10 cellular contexts compared by ENCODE assay signal in genomic region chr14:49583629-49584028, GRCh38. TPM values are rescaled to one million over a fixed set of nuclear protein-coding genes. Genes with fewer than 3 reads are reported as not detected.
A peak's percentile ranks its signal among the peaks of the same experiment; 100 is the strongest.
DNase-seq lines count a peak whose midpoint lies in the region; ATAC-seq and TF ChIP-seq lines count a peak whose summit lies in the region.
"Had no signal": no experiment of that assay in that cellular context is flagged by ENCODE, and none has a peak within 500 bp of the region (broad histone marks: within the 10 kb centered on the region; RNA-seq: fewer than 3 reads in every experiment).

No MANE protein-coding gene starts in this region.

- H3K36me3 ChIP-seq in Karpas-422 (ENCODE audit: insufficient read depth, low read length) (peaks cover 35% of the 10 kb centered on the region), mammary epithelial cell (ENCODE audit: insufficient read depth, low read length) (peaks cover 24% of the 10 kb centered on the region)

- CTCF ChIA-PET in mammary epithelial cell (lab: Charles Lee; ENCODE audit: low non-redundant PET) (no interaction called here), GM10248 (lab: Yijun Ruan, JAX) (interaction anchor here (1.3 kb wide), 1 partner anchor 269 kb away, joined by 5 read pairs; the partner anchor contains the start of gene NEMF)

- in situ Hi-C loops in mammary epithelial cell (cut with MboI; ENCODE audit: low sequenced_read_pairs in 2 of 2) = no loop called here

- no peaks in the 10 kb centered on the region for H3K27me3 Mint-ChIP-seq in nephron (ENCODE audit: low read depth)

- POLR2A ChIA-PET in GM10248 (lab: Yijun Ruan, JAX) = interaction anchor here (0.8 kb wide), 1 partner anchor 37 kb away, joined by 4 read pairs; the partner anchor contains the start of genes MGAT2 and RPL36AL

- H4K20me1 ChIP-seq in Karpas-422 (ENCODE audit: insufficient read depth, low read depth, low read length) (peaks cover 44% of the 10 kb centered on the region), mammary epithelial cell (ENCODE audit: insufficient read depth, low read length) (peaks cover 7% of the 10 kb centered on the region)

- dilution Hi-C loops in mammary epithelial cell (cut with HindIII; ENCODE audit: low sequenced_read_pairs) = no loop called here

- intact Hi-C loops in mammary epithelial cell (cut with micrococcal nuclease) = loop anchor here (2.0 kb wide), 1 partner anchor 71 kb away; no protein-coding TSS in a partner anchor

- H3K9me3 ChIP-seq in Karpas-422 (ENCODE audit: low read length) (no peaks in the 10 kb centered on the region), mammary epithelial cell (replicated peaks; ENCODE audit: insufficient read depth, low read length) (no peaks in the 10 kb centered on the region)

- H3K4me3 Mint-ChIP-seq in nephron = peak overlapping the region; percentile 86 to 95 (median 94)

- peaks cover 47% of the 10 kb centered on the region for H3K36me3 Mint-ChIP-seq in nephron (ENCODE audit: low read depth)

- no peak for TF ChIP-seq CTCF in mammary epithelial cell (conservative IDR thresholded peaks at IDR 0.05 in 1 of 2, IDR thresholded peaks at IDR 0.05 in 1 of 2; ENCODE audit: extremely low read depth in 1 of 2, insufficient read depth in 1 of 2, low read depth in 1 of 2, low read length in 2 of 2)
- TF ChIP-seq CTCF in nephron (IDR thresholded peaks at IDR 0.05; ENCODE audit: unreplicated experiment in 3 of 3) = no peak
- no peak for TF ChIP-seq CTCF in GM10248 (IDR thresholded peaks at IDR 0.05; ENCODE audit: control extremely low read depth, extremely low read depth, low read depth, missing control alignments)

- H3K4me2 ChIP-seq in Karpas-422 (ENCODE audit: low read depth, low read length, poor library complexity, severe bottlenecking) (peak overlapping the region; percentile 87), mammary epithelial cell (ENCODE audit: insufficient read depth, low read depth, low read length) (peak overlapping the region; percentile 83)

- peaks cover 36% of the 10 kb centered on the region for H3K4me1 Mint-ChIP-seq in nephron

- H3K27ac ChIP-seq in Karpas-422 (ENCODE audit: low read length) (no peak overlapping the region), mammary epithelial cell (ENCODE audit: insufficient read depth, low read depth, low read length) (no peak overlapping the region)

- H3K9ac ChIP-seq in Karpas-422 (ENCODE audit: low read length) = no peak overlapping the region
- H3K9ac ChIP-seq in mammary epithelial cell (ENCODE audit: insufficient read depth, low read length) = no peak overlapping the region

- no TSS peak for BruUV-seq in mammary epithelial cell (replicated peaks; lab: Mats Ljungman, UMichigan)

- H2AFZ ChIP-seq in Karpas-422 (ENCODE audit: low read length) (no peak overlapping the region), mammary epithelial cell (ENCODE audit: low read depth, low read length) (no peak overlapping the region)

- H3K4me3 ChIP-seq in Karpas-422 (ENCODE audit: low read length) = 0 out of 2 replicates have a peak overlapping the region, but pooled peaks have one; percentile 95
- no peak overlapping the region for H3K4me3 ChIP-seq in mammary epithelial cell (replicated peaks in 1 of 3; ENCODE audit: insufficient read depth in 1 of 3, low read depth in 2 of 3, low read length in 3 of 3)

- DNase-seq in ELR (ENCODE audit: low read depth) = peak; percentile 14
- DNase-seq in Karpas-422 = no peak
- DNase-seq in mammary epithelial cell = no peak
- no peak for DNase-seq in activated CD4-positive, CD25-positive, alpha-beta regulatory T cell (lab: John Stamatoyannopoulos, UW)
- DNase-seq in Ammon's horn (ENCODE audit: low spot score) = no peak
- DNase-seq in GM10248 (ENCODE audit: extremely low spot score) = no peak
- DNase-seq: foreskin melanocyte, NCI-H2081 treated with DMSO at 0.1 percent for 48 hours had no signal

- no peaks in the 10 kb centered on the region for H3K9me2 ChIP-seq in Karpas-422 (replicated peaks; ENCODE audit: insufficient read depth, low read length)

- ATAC-seq in HG03469 (IDR thresholded peaks at IDR 0.05; ENCODE audit: unreplicated experiment) = no peak

- H3K79me2 ChIP-seq in Karpas-422 (ENCODE audit: low read length) (peaks cover 48% of the 10 kb centered on the region), mammary epithelial cell (ENCODE audit: insufficient read depth, low read length) (peaks cover 73% of the 10 kb centered on the region)

- 95% methylated on average over 4 of the region's 6 CpGs for WGBS in mammary epithelial cell (ENCODE audit: low coverage, missing lambda C conversion rate)

- no peaks in the 10 kb centered on the region for H3K9me3 Mint-ChIP-seq in nephron

- peaks cover 21% of the 10 kb centered on the region for H3K4me1 ChIP-seq in Karpas-422 (ENCODE audit: low read length)
- peaks cover 7% of the 10 kb centered on the region for H3K4me1 ChIP-seq in mammary epithelial cell (ENCODE audit: insufficient read depth, low read length)

- H3K27me3 ChIP-seq in Karpas-422 (ENCODE audit: low read length) (no peaks in the 10 kb centered on the region), mammary epithelial cell (ENCODE audit: insufficient read depth, low read length) (no peaks in the 10 kb centered on the region)

- H3K27ac Mint-ChIP-seq in nephron = peak overlapping the region in 2 of 3 experiments; percentile 79 to 99

RNA-seq across cellular contexts. Expression of gene RPS29, which starts 2.6 kb away (rescaled TPM):
- total RNA-seq in Karpas-422 (2014; rRNA removed; shearing (Covaris generic); ENCODE audit: low replicate concordance) = 4,193 and 11,491 TPM in 2 replicates
- 1,000 to 10,000 TPM; 1,150 to 1,610 TPM for total RNA-seq in mammary epithelial cell
- 8,703 TPM for polyA plus RNA-seq in mammary epithelial cell
- 952 TPM for polyA minus RNA-seq in mammary epithelial cell

RNA-seq across cellular contexts. Expression of gene LRR1, which starts 15.1 kb away (rescaled TPM):
- total RNA-seq in Karpas-422 (2014; rRNA removed; shearing (Covaris generic); ENCODE audit: low replicate concordance) = 62.1 and 75.1 TPM in 2 replicates
- 10 to 100 TPM in 1 of 2 donors, 1 to 10 TPM in 1; 8.3 to 20.7 TPM for total RNA-seq in mammary epithelial cell
- 18.0 TPM for polyA plus RNA-seq in mammary epithelial cell
- polyA minus RNA-seq in mammary epithelial cell = 14.0 TPM

RNA-seq across cellular contexts. Expression of gene RPL36AL, which starts 36.8 kb away (rescaled TPM):
- 396 and 770 TPM in 2 replicates for total RNA-seq in Karpas-422 (2014; rRNA removed; shearing (Covaris generic); ENCODE audit: low replicate concordance)
- 100 to 1,000 TPM in 1 of 2 donors, 10 to 100 TPM in 1; 78.7 to 214 TPM for total RNA-seq in mammary epithelial cell
- 372 TPM for polyA plus RNA-seq in mammary epithelial cell
- polyA minus RNA-seq in mammary epithelial cell = 49.3 TPM

RNA-seq across cellular contexts. Expression of gene MGAT2, which starts 37.0 kb away (rescaled TPM):
- 74.0 and 82.5 TPM in 2 replicates for total RNA-seq in Karpas-422 (2014; rRNA removed; shearing (Covaris generic); ENCODE audit: low replicate concordance)
- 10 to 100 TPM; 40.5 to 41.8 TPM for total RNA-seq in mammary epithelial cell
- polyA plus RNA-seq in mammary epithelial cell = 27.0 TPM
- polyA minus RNA-seq in mammary epithelial cell = 34.5 TPM

RNA-seq across cellular contexts. Expression of gene DNAAF2, which starts 51.4 kb away (rescaled TPM):
- total RNA-seq in Karpas-422 (2014; rRNA removed; shearing (Covaris generic); ENCODE audit: low replicate concordance) = 23.1 and 29.7 TPM in 2 replicates
- total RNA-seq in mammary epithelial cell = 10 to 100 TPM in 1 of 2 donors, 1 to 10 TPM in 1; 7.9 to 10.5 TPM
- polyA plus RNA-seq in mammary epithelial cell = 6.0 TPM
- polyA minus RNA-seq in mammary epithelial cell = 2.2 TPM
